ENCODE assay signal across 18 cellular contexts in the genomic region with DNA sequence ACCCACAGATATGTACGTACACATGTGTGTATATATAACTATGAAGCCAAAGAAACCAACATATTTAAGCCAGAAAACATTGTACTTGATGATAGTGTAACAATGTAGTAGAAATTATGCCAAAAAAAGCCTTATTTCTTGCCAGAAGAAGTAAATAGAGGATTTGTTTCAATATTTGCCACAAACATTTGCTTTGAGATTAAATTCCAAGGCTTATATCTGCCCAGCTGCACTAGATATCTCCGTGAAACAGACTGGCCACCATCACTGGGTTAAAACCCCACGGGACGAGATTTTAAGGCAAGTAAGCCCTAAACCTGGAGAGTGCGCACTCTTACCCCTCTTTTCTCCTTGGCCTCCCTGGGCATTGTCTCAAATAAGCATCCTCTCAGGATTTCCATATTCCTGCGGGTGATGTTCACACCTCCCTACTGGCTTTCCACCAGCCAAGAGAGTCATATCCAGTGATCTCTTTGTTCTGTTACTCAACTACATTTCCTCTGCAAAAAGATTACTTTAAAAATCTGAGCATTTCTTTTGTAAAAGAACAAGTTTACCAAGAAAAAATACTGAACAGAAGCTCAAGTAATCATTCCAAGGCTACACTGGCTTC.
DNase-seq lines count a peak whose midpoint lies in the region; ATAC-seq and TF ChIP-seq lines count a peak whose summit lies in the region.
"Had no signal": no experiment of that assay in that cellular context is flagged by ENCODE, and none has a peak within 500 bp of the region (broad histone marks: within the 10 kb centered on the region; RNA-seq: fewer than 3 reads in every experiment).

No MANE protein-coding gene starts in this region.

- H3K4me1 ChIP-seq in right cardiac atrium (ENCODE audit: control insufficient read depth, insufficient read depth, low read length) (no peaks in the 10 kb centered on the region), hepatocyte (ENCODE audit: insufficient read depth) (peaks cover 16% of the 10 kb centered on the region), ovary (ENCODE audit: insufficient read depth) (peaks cover 12% of the 10 kb centered on the region), aorta (ENCODE audit: control insufficient read depth in 1 of 2, insufficient read depth in 2 of 2, low read length in 2 of 2) (no peaks in the 10 kb centered on the region)

- H3K9me2 ChIP-seq in hepatocyte (replicated peaks; ENCODE audit: insufficient read depth) = no peaks in the 10 kb centered on the region

- H3K9me3 ChIP-seq in right cardiac atrium (ENCODE audit: control insufficient read depth, low read length) = no peaks in the 10 kb centered on the region
- H3K9me3 ChIP-seq in hepatocyte (ENCODE audit: low read depth) = no peaks in the 10 kb centered on the region
- no peaks in the 10 kb centered on the region for H3K9me3 ChIP-seq in ovary
- H3K9me3 ChIP-seq in aorta (ENCODE audit: control insufficient read depth, low read length) = no peaks in the 10 kb centered on the region
- H3K9me3 ChIP-seq: BLaER1 treated with 17β-estradiol and CSF1 and Interleukin-3, amounts not matched to agents 10 nM and 100 nM had no signal

- H4K20me1 ChIP-seq in hepatocyte (ENCODE audit: insufficient read depth, poor library complexity, severe bottlenecking) = no peaks in the 10 kb centered on the region
- H4K20me1 ChIP-seq: BLaER1 treated with 17β-estradiol and CSF1 and Interleukin-3, amounts not matched to agents 10 nM and 100 nM had no signal

- H3K79me2 ChIP-seq in hepatocyte = no peaks in the 10 kb centered on the region

- no peak overlapping the region for H3K27ac ChIP-seq in right cardiac atrium (ENCODE audit: low read length)
- H3K27ac ChIP-seq in hepatocyte = peak overlapping the region; percentile 4
- peak overlapping the region; percentile 4 to 58 for H3K27ac ChIP-seq in ovary
- H3K27ac ChIP-seq in aorta (ENCODE audit: low read depth in 1 of 2, low read length in 2 of 2) = no peak overlapping the region
- H3K27ac ChIP-seq: BLaER1 treated with 17β-estradiol and CSF1 and Interleukin-3, amounts not matched to agents 10 nM and 100 nM had no signal

- TF ChIP-seq CTCF in hepatocyte (IDR thresholded peaks at IDR 0.05; ENCODE audit: poor library complexity) = no peak
- TF ChIP-seq CTCF in ovary (IDR thresholded peaks at IDR 0.05) = no peak

- no peak overlapping the region for H2AFZ ChIP-seq in hepatocyte

- no peak overlapping the region for H3K4me2 ChIP-seq in hepatocyte
- H3K4me2 ChIP-seq: BLaER1 treated with 17β-estradiol and CSF1 and Interleukin-3, amounts not matched to agents 10 nM and 100 nM had no signal

- intact Hi-C loops in right cardiac atrium (cut with DNase I) (loop anchor here in 3 of 4 donors (10.0 kb wide), 2 partner anchors 232 to 242 kb away; no protein-coding TSS in a partner anchor), Right ventricle myocardium superior (cut with DNase I) (loop anchor here (10.0 kb wide), 2 partner anchors 232 to 392 kb away; no protein-coding TSS in a partner anchor), ovary (cut with DNase I) (no loop called here), aorta (cut with DNase I) (loop anchor here (5.0 to 10.0 kb wide), 2 partner anchors 392 to 395 kb away; no protein-coding TSS in a partner anchor)

- H3K4me3 ChIP-seq in right cardiac atrium (ENCODE audit: low read length) (no peak overlapping the region), hepatocyte (no peak overlapping the region), ovary (no peak overlapping the region), aorta (ENCODE audit: low read length in 2 of 2) (no peak overlapping the region)
- H3K4me3 ChIP-seq: BLaER1 treated with 17β-estradiol and CSF1 and Interleukin-3, amounts not matched to agents 10 nM and 100 nM; GM12878 had no signal

- H3K27me3 ChIP-seq in right cardiac atrium (ENCODE audit: control insufficient read depth, insufficient read depth) (no peaks in the 10 kb centered on the region), hepatocyte (no peaks in the 10 kb centered on the region), ovary (no peaks in the 10 kb centered on the region), aorta (ENCODE audit: control insufficient read depth in 1 of 2, insufficient read depth in 2 of 2, low read length in 1 of 2) (peaks cover 2 to 5% of the 10 kb centered on the region in 2 donors)
- H3K27me3 ChIP-seq: BLaER1 treated with 17β-estradiol and CSF1 and Interleukin-3, amounts not matched to agents 10 nM and 100 nM had no signal

- DNase-seq in right cardiac atrium (no peak), Right ventricle myocardium superior (no peak), hepatocyte (ENCODE audit: low spot score) (no peak), ovary (no peak), aorta (no peak), midbrain (lab: John Stamatoyannopoulos, UW) (no peak), CD1c-positive myeloid dendritic cell (ENCODE audit: extremely low spot score) (no peak)
- DNase-seq: CD4-positive, CD25-positive, alpha-beta regulatory T cell; CD8-positive, alpha-beta memory T cell; COR-L47; DMS 273 treated with DMSO at 0.1 percent for 48 hours; DMS79 treated with DMSO at 0.1 percent for 48 hours; GF-D8; H9; IMR-90 had no signal

- ATAC-seq in right cardiac atrium (peak; percentile 45 to 68), Right ventricle myocardium superior (ENCODE audit: poor library complexity) (no peak), aorta (ENCODE audit: low FRiP score) (peak; percentile 54), GM18873 (IDR thresholded peaks at IDR 0.05; ENCODE audit: low FRiP score, unreplicated experiment) (no peak)
- ATAC-seq: GM12878 had no signal

- no peak for TF ChIP-seq EP300 in ovary (IDR thresholded peaks at IDR 0.05)

- 53% methylated on average over 6 of the region's 6 CpGs for WGBS in right cardiac atrium
- WGBS in hepatocyte (ENCODE audit: low lambda C conversion rate, missing lambda C conversion rate) = 51% methylated on average over 6 of the region's 6 CpGs
- 15 to 32% (median 22%) methylated on average over 6 of the region's 6 CpGs for WGBS in ovary, 3 donors
- WGBS in aorta, 2 donors = 7 to 14% methylated on average over 6 of the region's 6 CpGs

- no peak for TF ChIP-seq POLR2A in ovary (IDR thresholded peaks at IDR 0.05)

- H3K36me3 ChIP-seq in hepatocyte (replicated peaks; ENCODE audit: insufficient read depth, low read depth) = no peaks in the 10 kb centered on the region
- H3K36me3 ChIP-seq in ovary = no peaks in the 10 kb centered on the region
- H3K36me3 ChIP-seq in aorta (ENCODE audit: control insufficient read depth in 1 of 2, insufficient read depth in 2 of 2, low read length in 1 of 2) = no peaks in the 10 kb centered on the region
- H3K36me3 ChIP-seq: BLaER1 treated with 17β-estradiol and CSF1 and Interleukin-3, amounts not matched to agents 10 nM and 100 nM had no signal

Comparison
In these comparisons a context has a peak if more than half of its experiments do, and no peak if none do; other contexts are left out.
1. ATAC-seq: peak in right cardiac atrium (2 of 2) and aorta (single experiment); none in Right ventricle myocardium superior (single experiment) and GM18873 (single experiment).
2. H3K27ac ChIP-seq: peak in hepatocyte (single experiment) and ovary (2 of 2); none in right cardiac atrium (single experiment) and aorta (0 of 2).
3. intact Hi-C loops: an anchor here in right cardiac atrium (10.0 kb wide), Right ventricle myocardium superior (10.0 kb wide) and aorta (5.0 to 10.0 kb wide); none called in ovary.